In genomic region chr1:1988061-1988945, GRCh38 we compare ENCODE assay signal across 1 cellular context.
TF ChIP-seq lines count a peak whose summit lies in the region.

No MANE protein-coding gene starts in this region.

TF ChIP-seq in IMR-90, 13 proteins besides CTCF, POLR2A, EP300 and RAD21:
- TF ChIP-seq NFE2L2 (IDR thresholded peaks at IDR 0.05; ENCODE audit: low read depth, low read length) (no peak), CHD1 (IDR thresholded peaks at IDR 0.05; ENCODE audit: low read depth, low read length) (no peak)
